In genomic region chr15:53539878-53540277, GRCh38 we compare ENCODE assay signal across 14 cellular contexts.
DNase-seq lines count a peak whose midpoint lies in the region; ATAC-seq, FAIRE-seq and TF ChIP-seq lines count a peak whose summit lies in the region.
"Had no signal": no experiment of that assay in that cellular context is flagged by ENCODE, and none has a peak within 500 bp of the region (broad histone marks: within the 10 kb centered on the region; RNA-seq: fewer than 3 reads in every experiment).

No MANE protein-coding gene starts in this region.

- H3K9me3 ChIP-seq in A549, result no peaks in the 10 kb centered on the region
- H3K9me3 ChIP-seq: SJSA1 had no signal

- H3K4me2 ChIP-seq in A549, result peak overlapping the region; percentile 32

- no peak for TF ChIP-seq POLR2A in A549 (IDR thresholded peaks at IDR 0.05; ENCODE audit: low read length)

- POLR2A ChIA-PET in A549 (lab: Yijun Ruan, JAX), result no interaction called here

- FAIRE-seq in A549 (lab: Jason Lieb, UNC), result no peak

- H3K4me3 ChIP-seq in A549, result no peak overlapping the region
- H3K4me3 ChIP-seq: SJSA1 had no signal

- ATAC-seq in A549 (no peak), GM18873 (IDR thresholded peaks at IDR 0.05; ENCODE audit: low FRiP score, unreplicated experiment) (no peak), GM19023 (IDR thresholded peaks at IDR 0.05; ENCODE audit: unreplicated experiment) (no peak), GM19395 (IDR thresholded peaks at IDR 0.05; ENCODE audit: unreplicated experiment) (no peak)

- TF ChIP-seq EP300 in A549 (IDR thresholded peaks at IDR 0.05), result no peak

- TF ChIP-seq RAD21 in A549 (conservative IDR thresholded peaks at IDR 0.05 in 1 of 2, IDR thresholded peaks at IDR 0.05 in 1 of 2), result no peak

- intact Hi-C loops in posterior vena cava (cut with DNase I), result no loop called here

- 38% methylated on average over 3 of the region's 3 CpGs for WGBS in A549 (ENCODE audit: missing lambda C conversion rate)

- peak overlapping the region; percentile 22 to 70; a peak in 5 of 6 replicates for H3K27ac ChIP-seq in A549
- H3K27ac ChIP-seq: SJSA1 had no signal

- CTCF ChIA-PET in A549 (lab: Yijun Ruan, JAX), result no interaction called here

- no peak for TF ChIP-seq CTCF in A549 (IDR thresholded peaks at IDR 0.05)

- peaks cover 54% of the 10 kb centered on the region for H3K4me1 ChIP-seq in A549
- H3K4me1 ChIP-seq: SJSA1 had no signal

- DNase-seq in A549 (ENCODE audit: low read depth in 1 of 2, low spot score in 1 of 2), result no peak
- peak; percentile 5 for DNase-seq in HPDE6-E6E7 (ENCODE audit: extremely low spot score)
- peak; percentile 40 for DNase-seq in SW480 (ENCODE audit: low spot score)
- DNase-seq in kidney glomerular epithelial cell (lab: John Stamatoyannopoulos, UW), result peak; percentile 28
- DNase-seq in posterior vena cava (ENCODE audit: low spot score), result no peak
- DNase-seq: MV-4-11, NCI-H187 treated with DMSO at 0.1 percent for 48 hours, NCI-H446, NCI-H69, SW 1271 had no signal

TF ChIP-seq in A549, 52 proteins besides CTCF, POLR2A, EP300 and RAD21:
- TF ChIP-seq ZC3H11A (IDR thresholded peaks at IDR 0.05) (no peak), CEBPB (IDR thresholded peaks at IDR 0.05) (peak; percentile 87 to 88), FOSL2 (IDR thresholded peaks at IDR 0.05) (no peak), FOSL2 (CRISPR knock-in tag; IDR thresholded peaks at IDR 0.05) (peak; percentile 50; the same call in 1 of the 2 replicates)

Comparison
In these comparisons a context has a peak if more than half of its experiments do, and no peak if none do; other contexts are left out.
1. DNase-seq: peak in HPDE6-E6E7 (single experiment), SW480 (single experiment) and kidney glomerular epithelial cell (single experiment); none in A549 (0 of 2) and posterior vena cava (single experiment).